In the genomic region with DNA sequence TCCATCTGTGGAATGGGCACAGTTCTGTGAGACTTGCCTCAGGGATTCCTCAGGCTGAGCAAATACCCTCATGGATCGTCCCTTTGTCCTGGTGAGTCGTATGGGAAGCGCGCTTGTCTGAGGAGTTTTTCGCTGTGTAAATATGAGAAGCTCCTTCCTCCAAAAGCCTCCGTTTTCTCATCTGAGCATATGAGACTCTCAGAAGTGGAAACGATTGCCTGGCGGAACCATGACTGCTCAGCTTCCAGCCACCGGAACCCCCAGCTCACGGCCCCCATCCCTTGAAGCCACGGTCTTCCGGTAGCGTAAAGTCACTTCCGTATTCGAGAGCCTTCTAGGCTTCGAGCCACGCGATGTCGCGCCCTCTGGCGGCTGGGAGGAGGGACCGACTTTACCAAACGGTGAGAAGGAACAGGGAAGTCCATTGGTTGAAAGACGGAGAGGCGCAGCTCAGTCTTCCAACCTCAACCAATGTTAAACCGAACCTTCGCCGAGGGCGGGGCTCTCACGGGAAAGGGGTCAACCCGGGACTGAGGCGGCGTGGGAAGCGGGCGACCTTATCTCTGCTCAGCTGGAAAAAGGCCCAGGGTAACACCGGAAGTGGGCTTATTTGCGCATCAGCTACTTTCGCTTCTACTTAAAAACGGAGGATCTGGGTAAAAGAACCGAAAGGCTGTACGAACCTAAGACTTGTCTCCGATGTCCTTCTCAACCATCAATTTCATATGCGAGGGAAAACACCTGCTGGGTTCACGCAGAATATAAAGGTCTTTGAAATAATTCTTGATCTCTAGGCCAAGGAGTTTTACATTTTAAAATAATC, we compare ENCODE assay signal across 1 cellular context.
TF ChIP-seq lines count a peak whose summit lies in the region.

No MANE protein-coding gene starts in this region.

TF ChIP-seq in HepG2, 621 proteins besides CTCF, POLR2A, EP300 and RAD21 (continued from another document and continues in another):
- TF ChIP-seq, protein P1, sequence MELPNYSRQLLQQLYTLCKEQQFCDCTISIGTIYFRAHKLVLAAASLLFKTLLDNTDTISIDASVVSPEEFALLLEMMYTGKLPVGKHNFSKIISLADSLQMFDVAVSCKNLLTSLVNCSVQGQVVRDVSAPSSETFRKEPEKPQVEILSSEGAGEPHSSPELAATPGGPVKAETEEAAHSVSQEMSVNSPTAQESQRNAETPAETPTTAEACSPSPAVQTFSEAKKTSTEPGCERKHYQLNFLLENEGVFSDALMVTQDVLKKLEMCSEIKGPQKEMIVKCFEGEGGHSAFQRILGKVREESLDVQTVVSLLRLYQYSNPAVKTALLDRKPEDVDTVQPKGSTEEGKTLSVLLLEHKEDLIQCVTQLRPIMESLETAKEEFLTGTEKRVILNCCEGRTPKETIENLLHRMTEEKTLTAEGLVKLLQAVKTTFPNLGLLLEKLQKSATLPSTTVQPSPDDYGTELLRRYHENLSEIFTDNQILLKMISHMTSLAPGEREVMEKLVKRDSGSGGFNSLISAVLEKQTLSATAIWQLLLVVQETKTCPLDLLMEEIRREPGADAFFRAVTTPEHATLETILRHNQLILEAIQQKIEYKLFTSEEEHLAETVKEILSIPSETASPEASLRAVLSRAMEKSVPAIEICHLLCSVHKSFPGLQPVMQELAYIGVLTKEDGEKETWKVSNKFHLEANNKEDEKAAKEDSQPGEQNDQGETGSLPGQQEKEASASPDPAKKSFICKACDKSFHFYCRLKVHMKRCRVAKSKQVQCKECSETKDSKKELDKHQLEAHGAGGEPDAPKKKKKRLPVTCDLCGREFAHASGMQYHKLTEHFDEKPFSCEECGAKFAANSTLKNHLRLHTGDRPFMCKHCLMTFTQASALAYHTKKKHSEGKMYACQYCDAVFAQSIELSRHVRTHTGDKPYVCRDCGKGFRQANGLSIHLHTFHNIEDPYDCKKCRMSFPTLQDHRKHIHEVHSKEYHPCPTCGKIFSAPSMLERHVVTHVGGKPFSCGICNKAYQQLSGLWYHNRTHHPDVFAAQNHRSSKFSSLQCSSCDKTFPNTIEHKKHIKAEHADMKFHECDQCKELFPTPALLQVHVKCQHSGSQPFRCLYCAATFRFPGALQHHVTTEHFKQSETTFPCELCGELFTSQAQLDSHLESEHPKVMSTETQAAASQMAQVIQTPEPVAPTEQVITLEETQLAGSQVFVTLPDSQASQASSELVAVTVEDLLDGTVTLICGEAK (IDR thresholded peaks at IDR 0.05), result peak; percentile 82
- TF ChIP-seq, protein P1 (CRISPR knock-in tag; IDR thresholded peaks at IDR 0.05), result peak; percentile 78; the same call in 1 of the 2 replicates
- TF ChIP-seq NKX3-1 (CRISPR knock-in tag; IDR thresholded peaks at IDR 0.05) (peak; percentile 77; the same call in 1 of the 2 replicates), SNRNP70 (IDR thresholded peaks at IDR 0.05; ENCODE audit: low read depth, low read length) (no peak), MED1 (CRISPR knock-in tag; IDR thresholded peaks at IDR 0.05) (peak; percentile 81), MEIS2 (CRISPR knock-in tag; IDR thresholded peaks at IDR 0.05) (no peak), NFIB (CRISPR knock-in tag; IDR thresholded peaks at IDR 0.05; ENCODE audit: borderline replicate concordance) (no peak), SP5 (CRISPR knock-in tag; IDR thresholded peaks at IDR 0.05; ENCODE audit: borderline replicate concordance, low read depth) (peak; percentile 50), ZNF550 (CRISPR knock-in tag; IDR thresholded peaks at IDR 0.05; ENCODE audit: borderline replicate concordance) (no peak), ZNF430 (CRISPR knock-in tag; IDR thresholded peaks at IDR 0.05) (peak; percentile 45; the same call in 1 of the 2 replicates), SRSF1 (optimal IDR thresholded peaks at IDR 0.05; ENCODE audit: low read depth, low read length) (no peak), HDAC6 (IDR thresholded peaks at IDR 0.05; ENCODE audit: low read depth, low read length) (no peak), KDM1A (CRISPR knock-in tag; IDR thresholded peaks at IDR 0.05) (peak; percentile 93), TBX3 (IDR thresholded peaks at IDR 0.05; ENCODE audit: borderline replicate concordance) (no peak), ZBTB21 (CRISPR knock-in tag; IDR thresholded peaks at IDR 0.05) (0 out of 2 replicates have a peak, but pooled peaks have one; percentile 20), ZNF660 (CRISPR knock-in tag; IDR thresholded peaks at IDR 0.05; ENCODE audit: borderline replicate concordance, low read depth) (no peak), ARHGAP35 (CRISPR knock-in tag; IDR thresholded peaks at IDR 0.05; ENCODE audit: borderline replicate concordance) (no peak; the same call in 1 of the 2 replicates), ZNF317 (CRISPR knock-in tag; IDR thresholded peaks at IDR 0.05) (no peak; the same call in 1 of the 2 replicates), SOX13 (IDR thresholded peaks at IDR 0.05) (no peak), SOX13 (CRISPR knock-in tag; conservative IDR thresholded peaks at IDR 0.05 in 1 of 2, IDR thresholded peaks at IDR 0.05 in 1 of 2) (peak in 1 of 2 experiments; percentile 52; a peak in 2 of 4 replicates), ZNF331 (CRISPR knock-in tag; IDR thresholded peaks at IDR 0.05) (peak; percentile 92), FLYWCH1 (CRISPR knock-in tag; IDR thresholded peaks at IDR 0.05) (no peak), ZMYM3 (CRISPR knock-in tag; IDR thresholded peaks at IDR 0.05) (peak; percentile 98), FIP1L1 (IDR thresholded peaks at IDR 0.05; ENCODE audit: borderline replicate concordance, insufficient read depth, low read depth, low read length) (0 out of 2 replicates have a peak, but pooled peaks have one; percentile 72), ZNF788 (CRISPR knock-in tag; IDR thresholded peaks at IDR 0.05; ENCODE audit: borderline replicate concordance) (peak; percentile 80; the same call in 1 of the 2 replicates), ZNF567 (CRISPR knock-in tag; IDR thresholded peaks at IDR 0.05; ENCODE audit: borderline replicate concordance) (0 out of 2 replicates have a peak, but pooled peaks have one; percentile 17)
- TF ChIP-seq, protein P2, sequence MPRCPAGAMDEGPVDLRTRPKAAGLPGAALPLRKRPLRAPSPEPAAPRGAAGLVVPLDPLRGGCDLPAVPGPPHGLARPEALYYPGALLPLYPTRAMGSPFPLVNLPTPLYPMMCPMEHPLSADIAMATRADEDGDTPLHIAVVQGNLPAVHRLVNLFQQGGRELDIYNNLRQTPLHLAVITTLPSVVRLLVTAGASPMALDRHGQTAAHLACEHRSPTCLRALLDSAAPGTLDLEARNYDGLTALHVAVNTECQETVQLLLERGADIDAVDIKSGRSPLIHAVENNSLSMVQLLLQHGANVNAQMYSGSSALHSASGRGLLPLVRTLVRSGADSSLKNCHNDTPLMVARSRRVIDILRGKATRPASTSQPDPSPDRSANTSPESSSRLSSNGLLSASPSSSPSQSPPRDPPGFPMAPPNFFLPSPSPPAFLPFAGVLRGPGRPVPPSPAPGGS (CRISPR knock-in tag; IDR thresholded peaks at IDR 0.05), result no peak
- TF ChIP-seq, protein P3, sequence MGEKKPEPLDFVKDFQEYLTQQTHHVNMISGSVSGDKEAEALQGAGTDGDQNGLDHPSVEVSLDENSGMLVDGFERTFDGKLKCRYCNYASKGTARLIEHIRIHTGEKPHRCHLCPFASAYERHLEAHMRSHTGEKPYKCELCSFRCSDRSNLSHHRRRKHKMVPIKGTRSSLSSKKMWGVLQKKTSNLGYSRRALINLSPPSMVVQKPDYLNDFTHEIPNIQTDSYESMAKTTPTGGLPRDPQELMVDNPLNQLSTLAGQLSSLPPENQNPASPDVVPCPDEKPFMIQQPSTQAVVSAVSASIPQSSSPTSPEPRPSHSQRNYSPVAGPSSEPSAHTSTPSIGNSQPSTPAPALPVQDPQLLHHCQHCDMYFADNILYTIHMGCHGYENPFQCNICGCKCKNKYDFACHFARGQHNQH (CRISPR knock-in tag; IDR thresholded peaks at IDR 0.05), result peak; percentile 99
- TF ChIP-seq, protein P4, sequence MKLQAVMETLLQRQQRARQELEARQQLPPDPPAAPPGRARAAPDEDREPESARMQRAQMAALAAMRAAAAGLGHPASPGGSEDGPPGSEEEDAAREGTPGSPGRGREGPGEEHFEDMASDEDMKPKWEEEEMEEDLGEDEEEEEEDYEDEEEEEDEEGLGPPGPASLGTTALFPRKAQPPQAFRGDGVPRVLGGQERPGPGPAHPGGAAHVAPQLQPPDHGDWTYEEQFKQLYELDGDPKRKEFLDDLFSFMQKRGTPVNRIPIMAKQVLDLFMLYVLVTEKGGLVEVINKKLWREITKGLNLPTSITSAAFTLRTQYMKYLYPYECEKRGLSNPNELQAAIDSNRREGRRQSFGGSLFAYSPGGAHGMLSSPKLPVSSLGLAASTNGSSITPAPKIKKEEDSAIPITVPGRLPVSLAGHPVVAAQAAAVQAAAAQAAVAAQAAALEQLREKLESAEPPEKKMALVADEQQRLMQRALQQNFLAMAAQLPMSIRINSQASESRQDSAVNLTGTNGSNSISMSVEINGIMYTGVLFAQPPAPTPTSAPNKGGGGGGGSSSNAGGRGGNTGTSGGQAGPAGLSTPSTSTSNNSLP (IDR thresholded peaks at IDR 0.05; ENCODE audit: low read depth, low read length), result no peak
- TF ChIP-seq, protein P5, sequence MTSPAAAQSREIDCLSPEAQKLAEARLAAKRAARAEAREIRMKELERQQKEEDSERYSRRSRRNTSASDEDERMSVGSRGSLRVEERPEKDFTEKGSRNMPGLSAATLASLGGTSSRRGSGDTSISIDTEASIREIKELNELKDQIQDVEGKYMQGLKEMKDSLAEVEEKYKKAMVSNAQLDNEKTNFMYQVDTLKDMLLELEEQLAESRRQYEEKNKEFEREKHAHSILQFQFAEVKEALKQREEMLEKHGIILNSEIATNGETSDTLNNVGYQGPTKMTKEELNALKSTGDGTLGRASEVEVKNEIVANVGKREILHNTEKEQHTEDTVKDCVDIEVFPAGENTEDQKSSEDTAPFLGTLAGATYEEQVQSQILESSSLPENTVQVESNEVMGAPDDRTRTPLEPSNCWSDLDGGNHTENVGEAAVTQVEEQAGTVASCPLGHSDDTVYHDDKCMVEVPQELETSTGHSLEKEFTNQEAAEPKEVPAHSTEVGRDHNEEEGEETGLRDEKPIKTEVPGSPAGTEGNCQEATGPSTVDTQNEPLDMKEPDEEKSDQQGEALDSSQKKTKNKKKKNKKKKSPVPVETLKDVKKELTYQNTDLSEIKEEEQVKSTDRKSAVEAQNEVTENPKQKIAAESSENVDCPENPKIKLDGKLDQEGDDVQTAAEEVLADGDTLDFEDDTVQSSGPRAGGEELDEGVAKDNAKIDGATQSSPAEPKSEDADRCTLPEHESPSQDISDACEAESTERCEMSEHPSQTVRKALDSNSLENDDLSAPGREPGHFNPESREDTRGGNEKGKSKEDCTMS (CRISPR knock-in tag; conservative IDR thresholded peaks at IDR 0.05), result no peak
- TF ChIP-seq, protein P6, sequence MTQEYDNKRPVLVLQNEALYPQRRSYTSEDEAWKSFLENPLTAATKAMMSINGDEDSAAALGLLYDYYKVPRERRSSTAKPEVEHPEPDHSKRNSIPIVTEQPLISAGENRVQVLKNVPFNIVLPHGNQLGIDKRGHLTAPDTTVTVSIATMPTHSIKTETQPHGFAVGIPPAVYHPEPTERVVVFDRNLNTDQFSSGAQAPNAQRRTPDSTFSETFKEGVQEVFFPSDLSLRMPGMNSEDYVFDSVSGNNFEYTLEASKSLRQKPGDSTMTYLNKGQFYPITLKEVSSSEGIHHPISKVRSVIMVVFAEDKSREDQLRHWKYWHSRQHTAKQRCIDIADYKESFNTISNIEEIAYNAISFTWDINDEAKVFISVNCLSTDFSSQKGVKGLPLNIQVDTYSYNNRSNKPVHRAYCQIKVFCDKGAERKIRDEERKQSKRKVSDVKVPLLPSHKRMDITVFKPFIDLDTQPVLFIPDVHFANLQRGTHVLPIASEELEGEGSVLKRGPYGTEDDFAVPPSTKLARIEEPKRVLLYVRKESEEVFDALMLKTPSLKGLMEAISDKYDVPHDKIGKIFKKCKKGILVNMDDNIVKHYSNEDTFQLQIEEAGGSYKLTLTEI (CRISPR knock-in tag; conservative IDR thresholded peaks at IDR 0.05), result no peak
